1 cellular context compared by ENCODE assay signal in genomic region chr1:204493882-204494280, GRCh38.
A peak's percentile ranks its signal among the peaks of the same experiment; 100 is the strongest.
TF ChIP-seq lines count a peak whose summit lies in the region.

No MANE protein-coding gene starts in this region.

TF ChIP-seq in HepG2, 621 proteins besides CTCF, POLR2A, EP300 and RAD21 (continued from another document and continues in another):
- TF ChIP-seq ZNF646 (CRISPR knock-in tag; IDR thresholded peaks at IDR 0.05) (no peak), ARNT2 (CRISPR knock-in tag; IDR thresholded peaks at IDR 0.05; ENCODE audit: low read depth) (no peak), HNRNPL (IDR thresholded peaks at IDR 0.05; ENCODE audit: low read depth, low read length) (0 out of 2 replicates have a peak, but pooled peaks have one; percentile 71), REXO4 (CRISPR knock-in tag; IDR thresholded peaks at IDR 0.05; ENCODE audit: borderline replicate concordance) (0 out of 2 replicates have a peak, but pooled peaks have one; percentile 28), PATZ1 (CRISPR knock-in tag; IDR thresholded peaks at IDR 0.05) (peak; percentile 55; the same call in 1 of the 2 replicates), ZNF331 (CRISPR knock-in tag; IDR thresholded peaks at IDR 0.05) (no peak), ZNF142 (CRISPR knock-in tag; IDR thresholded peaks at IDR 0.05) (no peak), HOXA7 (CRISPR knock-in tag; IDR thresholded peaks at IDR 0.05) (no peak), HNRNPH1 (optimal IDR thresholded peaks at IDR 0.05; ENCODE audit: low read depth, low read length) (no peak), CBX5 (CRISPR knock-in tag; IDR thresholded peaks at IDR 0.05; ENCODE audit: borderline replicate concordance) (no peak; the same call in 1 of the 2 replicates), XRCC5 (optimal IDR thresholded peaks at IDR 0.05; ENCODE audit: low read length) (no peak), ZMYM3 (CRISPR knock-in tag; IDR thresholded peaks at IDR 0.05) (no peak; the same call in 1 of the 2 replicates), ZNF276 (CRISPR knock-in tag; IDR thresholded peaks at IDR 0.05; ENCODE audit: low read depth) (no peak), ZSCAN21 (CRISPR knock-in tag; IDR thresholded peaks at IDR 0.05; ENCODE audit: borderline replicate concordance) (no peak), ZNF543 (CRISPR knock-in tag; IDR thresholded peaks at IDR 0.05) (no peak), PBX3 (CRISPR knock-in tag; IDR thresholded peaks at IDR 0.05; ENCODE audit: borderline replicate concordance) (no peak), ZNF691 (CRISPR knock-in tag; IDR thresholded peaks at IDR 0.05; ENCODE audit: borderline replicate concordance, low read depth) (no peak), ZNF841 (CRISPR knock-in tag; IDR thresholded peaks at IDR 0.05; ENCODE audit: borderline replicate concordance) (no peak), TGIF2 (CRISPR knock-in tag; IDR thresholded peaks at IDR 0.05) (0 out of 2 replicates have a peak, but pooled peaks have one; percentile 12), HOXA5 (CRISPR knock-in tag; IDR thresholded peaks at IDR 0.05) (peak; percentile 6; the same call in 1 of the 2 replicates), ZHX2 (IDR thresholded peaks at IDR 0.05; ENCODE audit: low read depth) (no peak), ZHX2 (CRISPR knock-in tag; IDR thresholded peaks at IDR 0.05; ENCODE audit: borderline replicate concordance) (0 out of 2 replicates have a peak, but pooled peaks have one; percentile 51), U2AF1 (optimal IDR thresholded peaks at IDR 0.05; ENCODE audit: low read depth, low read length) (peak; percentile 30), FOXA1 (IDR thresholded peaks at IDR 0.05) (no peak), FOXA1 (CRISPR knock-in tag; IDR thresholded peaks at IDR 0.05) (peak; percentile 65), ZNF367 (CRISPR knock-in tag; IDR thresholded peaks at IDR 0.05; ENCODE audit: borderline replicate concordance) (no peak), ZNF772 (CRISPR knock-in tag; IDR thresholded peaks at IDR 0.05) (no peak), ELF3 (CRISPR knock-in tag; IDR thresholded peaks at IDR 0.05) (no peak), SP1 (IDR thresholded peaks at IDR 0.05) (no peak), SP1 (CRISPR knock-in tag; IDR thresholded peaks at IDR 0.05) (no peak), ZBTB7B (CRISPR knock-in tag; IDR thresholded peaks at IDR 0.05) (no peak), SIN3A (IDR thresholded peaks at IDR 0.05; ENCODE audit: borderline replicate concordance, low read depth, low read length) (no peak), ZFP82 (CRISPR knock-in tag; IDR thresholded peaks at IDR 0.05; ENCODE audit: borderline replicate concordance) (peak; percentile 62; the same call in 1 of the 2 replicates), NR2F6 (IDR thresholded peaks at IDR 0.05) (0 out of 2 replicates have a peak, but pooled peaks have one; percentile 13), NR2F6 (CRISPR knock-in tag; IDR thresholded peaks at IDR 0.05) (no peak)
